Comparison of ENCODE assay signal across 9 cellular contexts in the genomic region with DNA sequence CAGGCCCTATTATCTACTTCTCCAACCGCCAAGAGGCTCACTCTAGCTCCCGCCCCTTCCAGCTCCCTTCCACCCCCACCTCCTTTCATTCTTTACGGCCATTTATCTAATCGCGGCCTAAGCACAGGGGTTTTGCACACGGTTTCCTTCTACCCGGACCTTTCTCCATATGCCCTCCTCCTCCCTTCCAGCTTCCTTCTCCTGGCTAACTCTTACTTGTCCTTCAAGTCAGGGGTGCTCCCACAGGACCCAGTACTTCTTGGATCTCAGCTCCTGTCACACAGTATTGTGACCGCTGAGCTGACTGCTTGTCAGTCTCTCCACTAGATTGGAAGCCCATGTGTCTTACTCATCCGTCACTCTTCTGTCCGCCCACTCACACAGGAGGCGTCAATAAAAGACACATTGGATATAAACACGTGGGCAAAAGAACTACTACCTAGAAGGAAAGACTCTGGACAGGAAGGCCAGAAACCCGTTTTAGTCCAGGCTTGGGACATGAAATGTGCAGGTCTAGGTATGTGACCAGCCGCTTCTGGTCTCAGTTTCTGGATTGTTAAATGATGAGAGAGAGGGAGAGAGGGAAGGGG. TPM values are rescaled to one million over a fixed set of nuclear protein-coding genes. Genes with fewer than 3 reads are reported as not detected.
DNase-seq lines count a peak whose midpoint lies in the region; ATAC-seq and TF ChIP-seq lines count a peak whose summit lies in the region.
"Had no signal": no experiment of that assay in that cellular context is flagged by ENCODE, and none has a peak within 500 bp of the region (broad histone marks: within the 10 kb centered on the region; RNA-seq: fewer than 3 reads in every experiment).

No MANE protein-coding gene starts in this region.

- no peak overlapping the region for H3K27ac Mint-ChIP-seq in endodermal cell
- peak overlapping the region; percentile 80 for H3K27ac Mint-ChIP-seq in type B pancreatic cell

- no peaks in the 10 kb centered on the region for H3K36me3 Mint-ChIP-seq in endodermal cell (ENCODE audit: low read depth)
- H3K36me3 Mint-ChIP-seq in type B pancreatic cell, result no peaks in the 10 kb centered on the region

- peak overlapping the region; percentile 67 for H3K4me3 Mint-ChIP-seq in endodermal cell
- H3K4me3 Mint-ChIP-seq in type B pancreatic cell, result peak overlapping the region; percentile 95

- no peak overlapping the region for H3K9ac ChIP-seq in endodermal cell (ENCODE audit: extremely low read depth, low read length, poor library complexity, severe bottlenecking)

- WGBS in endodermal cell (ENCODE audit: insufficient coverage in 1 of 2, insufficient read length in 1 of 2), 2 experiments, result 63 to 79% methylated on average over 8 to 14 of the region's 14 CpGs

- ATAC-seq in Right ventricle myocardium inferior (peak; percentile 5), Right ventricle myocardium superior (ENCODE audit: poor library complexity) (no peak)

- no peaks in the 10 kb centered on the region for H3K9me3 ChIP-seq in endodermal cell (ENCODE audit: control insufficient read depth, low read length)
- H3K9me3 ChIP-seq: body of pancreas had no signal

- H3K27me3 Mint-ChIP-seq in endodermal cell (ENCODE audit: insufficient read depth) (peaks cover 65% of the 10 kb centered on the region), type B pancreatic cell (peaks cover 25% of the 10 kb centered on the region)

- no peaks in the 10 kb centered on the region for H3K36me3 ChIP-seq in endodermal cell (ENCODE audit: control insufficient read depth, insufficient read depth, low read length)

- peaks cover 19% of the 10 kb centered on the region for H3K4me1 Mint-ChIP-seq in endodermal cell
- peaks cover 31% of the 10 kb centered on the region for H3K4me1 Mint-ChIP-seq in type B pancreatic cell (ENCODE audit: unreplicated experiment)

- intact Hi-C loops in Right ventricle myocardium inferior (cut with DNase I), result loop anchor here (2.0 to 5.0 kb wide), 4 partner anchors 196 to 965 kb away; partner anchors contain the start of genes GOT1 and LOXL4
- intact Hi-C loops in Right ventricle myocardium superior (cut with DNase I), result loop anchor here (5.0 to 10.0 kb wide), 2 partner anchors 198 to 780 kb away; no protein-coding TSS in a partner anchor

- H3K9me3 Mint-ChIP-seq in endodermal cell, result no peaks in the 10 kb centered on the region
- no peaks in the 10 kb centered on the region for H3K9me3 Mint-ChIP-seq in type B pancreatic cell

- no peaks in the 10 kb centered on the region for H3K4me1 ChIP-seq in endodermal cell (ENCODE audit: control insufficient read depth, insufficient read depth, low read length)

- no peak overlapping the region for H3K4me3 ChIP-seq in endodermal cell (ENCODE audit: low read length)

- no peak overlapping the region for H3K27ac ChIP-seq in endodermal cell (ENCODE audit: low read depth, low read length)

- peaks cover 45% of the 10 kb centered on the region for H3K27me3 ChIP-seq in endodermal cell (ENCODE audit: control insufficient read depth, insufficient read depth, low read length, poor library complexity, severe bottlenecking)
- H3K27me3 ChIP-seq: body of pancreas had no signal

- TF ChIP-seq CTCF in endodermal cell (conservative IDR thresholded peaks at IDR 0.05), result no peak
- no peak for TF ChIP-seq CTCF in type B pancreatic cell (conservative IDR thresholded peaks at IDR 0.05)

- no peak for DNase-seq in Right ventricle myocardium inferior (ENCODE audit: missing footprints)
- DNase-seq in Right ventricle myocardium superior, result no peak
- DNase-seq in OCI-M1 (lab: John Stamatoyannopoulos, UW), result peak; percentile 98
- no peak for DNase-seq in endodermal cell
- no peak for DNase-seq in type B pancreatic cell (ENCODE audit: extremely low spot score, unreplicated experiment)
- no peak for DNase-seq in hippocampal formation (lab: John Stamatoyannopoulos, UW)
- no peak for DNase-seq in SHP77 treated with DMSO at 0.1 percent for 48 hours (lab: John Stamatoyannopoulos, UW)
- DNase-seq in stimulated activated CD4-positive, alpha-beta T cell treated with anti-CD3 and anti-CD28 coated beads, Interleukin-2, amount 100 ng/mL, for 48 hours, result no peak

RNA-seq across cellular contexts. Expression of gene HPS1, which starts 20.3 kb away (rescaled TPM):
- total RNA-seq in Right ventricle myocardium inferior, result 27.9 TPM
- total RNA-seq in Right ventricle myocardium superior, result 25.6 TPM
- 10 to 100 TPM; 39.6 to 43.3 TPM for total RNA-seq in endodermal cell
- polyA plus RNA-seq in endodermal cell (2013, experiment 1 of 2), result 38.1 TPM
- polyA plus RNA-seq in endodermal cell (2013, experiment 2 of 2), result 31.8 TPM
- 60.5 and 72.4 TPM in 2 replicates for total RNA-seq in type B pancreatic cell (ENCODE audit: low replicate concordance)

RNA-seq across cellular contexts. Expression of gene PYROXD2, which starts 52.0 kb away (rescaled TPM):
- total RNA-seq in Right ventricle myocardium inferior, result 10.7 TPM
- 8.4 TPM for total RNA-seq in Right ventricle myocardium superior
- total RNA-seq in endodermal cell, result 1 to 10 TPM; 9.2 to 9.5 TPM
- 13.3 TPM for polyA plus RNA-seq in endodermal cell (2013, experiment 1 of 2)
- 13.5 TPM for polyA plus RNA-seq in endodermal cell (2013, experiment 2 of 2)
- total RNA-seq in type B pancreatic cell (ENCODE audit: low replicate concordance), result 6.1 and 14.9 TPM in 2 replicates
